Comparison of ENCODE assay signal across 11 cellular contexts in genomic region chr3:171001957-171002694, GRCh38. TPM values are rescaled to one million over a fixed set of nuclear protein-coding genes. Genes with fewer than 3 reads are reported as not detected.
DNase-seq lines count a peak whose midpoint lies in the region; ATAC-seq, FAIRE-seq and TF ChIP-seq lines count a peak whose summit lies in the region.
"Had no signal": no experiment of that assay in that cellular context is flagged by ENCODE, and none has a peak within 500 bp of the region (broad histone marks: within the 10 kb centered on the region; RNA-seq: fewer than 3 reads in every experiment).

No MANE protein-coding gene starts in this region.

- intact Hi-C loops in pancreas (cut with DNase I) (no loop called here), tibial artery (cut with DNase I; ENCODE audit: low total_unique reads) (no loop called here), left ventricle myocardium superior (cut with micrococcal nuclease) (no loop called here)
- intact Hi-C loops in activated CD8-positive, alpha-beta T cell treated with anti-CD3 and anti-CD28 coated beads for 36 hours (cut with micrococcal nuclease): no loop called here

- peak; percentile 53 for DNase-seq in MG63
- DNase-seq in epithelial cell of proximal tubule (ENCODE audit: low read depth): peak; percentile 92
- peak in 3 of 6 donors; percentile 26 to 59 (median 28) for DNase-seq in pancreas
- no peak for DNase-seq in tibial artery
- DNase-seq in left ventricle myocardium superior: no peak
- no peak for DNase-seq in activated CD8-positive, alpha-beta T cell treated with anti-CD3 and anti-CD28 coated beads for 36 hours
- no peak for DNase-seq in G401 (ENCODE audit: low spot score)
- DNase-seq: adrenal gland, NCI-H2081 had no signal

- POLR2A ChIA-PET in activated CD8-positive, alpha-beta T cell treated with anti-CD3 and anti-CD28 coated beads for 36 hours (lab: Charles Lee): interaction anchor here (0.6 kb wide), 1 partner anchor 23 kb away, joined by 3 read pairs; no protein-coding TSS in a partner anchor

- CTCF ChIA-PET in activated CD8-positive, alpha-beta T cell treated with anti-CD3 and anti-CD28 coated beads for 36 hours (lab: Charles Lee): no interaction called here

- H3K36me3 Mint-ChIP-seq in activated CD8-positive, alpha-beta T cell treated with anti-CD3 and anti-CD28 coated beads for 36 hours (ENCODE audit: low read depth): no peaks in the 10 kb centered on the region

- H3K27ac ChIP-seq in pancreas: peak overlapping the region; percentile 15 to 34 (median 22)
- H3K27ac ChIP-seq in tibial artery: no peak overlapping the region
- H3K27ac ChIP-seq: adrenal gland, vagina had no signal

- H3K27me3 Mint-ChIP-seq in activated CD8-positive, alpha-beta T cell treated with anti-CD3 and anti-CD28 coated beads for 36 hours: no peaks in the 10 kb centered on the region

- no peak for TF ChIP-seq CTCF in epithelial cell of proximal tubule (conservative IDR thresholded peaks at IDR 0.05; ENCODE audit: low read depth, low read length)
- no peak for TF ChIP-seq CTCF in pancreas (IDR thresholded peaks at IDR 0.05)
- no peak for TF ChIP-seq CTCF in tibial artery (IDR thresholded peaks at IDR 0.05)
- no peak for TF ChIP-seq CTCF in activated CD8-positive, alpha-beta T cell treated with anti-CD3 and anti-CD28 coated beads for 36 hours (IDR thresholded peaks at IDR 0.05)

- in situ Hi-C loops in G401 (cut with HindIII; ENCODE audit: low sequenced_read_pairs): no loop called here

- ATAC-seq in GM19025 (IDR thresholded peaks at IDR 0.05; ENCODE audit: low read depth, unreplicated experiment) (peak; percentile 89), pancreas (peak; percentile 73 to 89 (median 81)), left ventricle myocardium superior (no peak)
- ATAC-seq in activated CD8-positive, alpha-beta T cell treated with anti-CD3 and anti-CD28 coated beads for 36 hours: no peak

- no peak overlapping the region for H3K27ac Mint-ChIP-seq in activated CD8-positive, alpha-beta T cell treated with anti-CD3 and anti-CD28 coated beads for 36 hours

- no peaks in the 10 kb centered on the region for H3K9me3 Mint-ChIP-seq in activated CD8-positive, alpha-beta T cell treated with anti-CD3 and anti-CD28 coated beads for 36 hours

- H3K4me1 ChIP-seq in pancreas (peaks cover 42 to 52% (median 48%) of the 10 kb centered on the region in 3 donors), tibial artery (peaks cover 0 to 34% (median 10%) of the 10 kb centered on the region in 4 donors)
- H3K4me1 ChIP-seq: vagina had no signal

- no peak overlapping the region for H3K4me3 ChIP-seq in MG63
- H3K4me3 ChIP-seq in epithelial cell of proximal tubule (ENCODE audit: low read depth, low read length): no peak overlapping the region
- no peak overlapping the region for H3K4me3 ChIP-seq in pancreas
- H3K4me3 ChIP-seq in tibial artery: no peak overlapping the region
- H3K4me3 ChIP-seq: adrenal gland, vagina had no signal

- 23 to 27% methylated on average over 5 of the region's 5 CpGs for WGBS in pancreas, 2 donors

- H3K27me3 ChIP-seq in MG63 (no peaks in the 10 kb centered on the region), pancreas (no peaks in the 10 kb centered on the region), tibial artery (no peaks in the 10 kb centered on the region)
- H3K27me3 ChIP-seq: adrenal gland, vagina had no signal

- H3K36me3 ChIP-seq in MG63 (no peaks in the 10 kb centered on the region), pancreas (no peaks in the 10 kb centered on the region), tibial artery (no peaks in the 10 kb centered on the region)
- H3K36me3 ChIP-seq: adrenal gland, vagina had no signal

- H3K4me3 Mint-ChIP-seq in activated CD8-positive, alpha-beta T cell treated with anti-CD3 and anti-CD28 coated beads for 36 hours: no peak overlapping the region

- H3K9me3 ChIP-seq in MG63 (no peaks in the 10 kb centered on the region), pancreas (no peaks in the 10 kb centered on the region), tibial artery (no peaks in the 10 kb centered on the region)
- H3K9me3 ChIP-seq: adrenal gland, vagina had no signal

- H3K4me1 Mint-ChIP-seq in activated CD8-positive, alpha-beta T cell treated with anti-CD3 and anti-CD28 coated beads for 36 hours (ENCODE audit: low read depth): no peaks in the 10 kb centered on the region

- FAIRE-seq in pancreas (lab: Jason Lieb, UNC): no peak

RNA-seq across cellular contexts. Expression of gene SLC2A2, which starts 24.4 kb away (rescaled TPM):
- total RNA-seq in MG63 (2014; rRNA removed; shearing (Covaris generic); ENCODE audit: low replicate concordance): 0.03 and 0.15 TPM in 2 replicates
- not detected in 2 replicates for total RNA-seq in epithelial cell of proximal tubule
- 1 to 10 TPM in 4 of 6 donors, under 1 TPM in 2; 0.59 to 4.3 (median 2.7) TPM for total RNA-seq in pancreas
- 1 to 10 TPM; 1.8 to 5.9 TPM for polyA plus RNA-seq in pancreas
- total RNA-seq in left ventricle myocardium superior: not detected
- total RNA-seq in activated CD8-positive, alpha-beta T cell treated with anti-CD3 and anti-CD28 coated beads for 36 hours: not detected
- not detected in 2 replicates for total RNA-seq in G401 (2014; rRNA removed; shearing (Covaris generic))
- total RNA-seq: vagina had no signal
- polyA plus RNA-seq: adrenal gland had no signal

Comparison
In these comparisons a context has a peak if more than half of its experiments do, and no peak if none do; other contexts are left out.
1. ATAC-seq: peak in GM19025 (single experiment) and pancreas (4 of 4); none in left ventricle myocardium superior (single experiment) and activated CD8-positive, alpha-beta T cell treated with anti-CD3 and anti-CD28 coated beads for 36 hours (single experiment).
2. DNase-seq: peak in MG63 (single experiment) and epithelial cell of proximal tubule (single experiment); none in tibial artery (0 of 2), left ventricle myocardium superior (single experiment), activated CD8-positive, alpha-beta T cell treated with anti-CD3 and anti-CD28 coated beads for 36 hours (single experiment) and G401 (single experiment).
3. H3K27ac ChIP-seq: peak in pancreas (4 of 4); none in tibial artery (0 of 2).